Comparison of ENCODE assay signal across 1 cellular context in the genomic region with DNA sequence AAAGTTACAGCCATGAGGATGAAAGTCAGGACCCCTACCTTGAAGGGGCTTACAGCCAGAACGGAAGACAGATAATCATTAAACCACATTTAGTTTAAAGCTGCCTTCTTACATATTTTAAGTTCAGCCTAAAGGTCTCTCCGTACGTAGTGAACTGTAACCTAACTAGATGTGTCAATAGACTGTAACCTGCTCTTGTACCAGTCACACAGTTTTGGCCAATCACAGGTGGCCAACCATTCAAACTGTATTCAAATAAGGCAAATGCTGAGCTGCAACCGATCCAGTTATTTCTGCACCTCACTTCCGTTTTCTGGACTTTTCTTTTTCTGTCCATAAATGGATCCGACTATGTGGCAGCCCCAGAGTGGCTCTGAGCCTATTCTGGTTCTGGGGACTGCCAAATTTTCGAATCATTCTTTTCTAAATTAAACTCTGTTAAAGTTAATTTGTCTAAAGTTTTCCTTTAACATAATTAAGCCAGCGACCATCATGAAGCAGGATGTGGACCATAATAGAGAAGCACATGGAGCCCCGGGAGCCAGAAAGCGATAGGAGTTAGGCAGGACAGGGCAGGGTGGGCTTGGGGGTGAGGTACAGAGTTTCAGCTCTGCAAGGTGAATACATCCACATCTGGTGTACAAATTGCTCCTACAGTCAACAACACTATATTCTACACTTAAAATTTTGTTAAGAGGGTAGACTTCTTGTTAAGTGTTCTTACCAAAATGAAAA.
TF ChIP-seq lines count a peak whose summit lies in the region.

No MANE protein-coding gene starts in this region.

TF ChIP-seq in A549, 52 proteins besides CTCF, POLR2A, EP300 and RAD21 (continued from another document):
- TF ChIP-seq, protein P1, sequence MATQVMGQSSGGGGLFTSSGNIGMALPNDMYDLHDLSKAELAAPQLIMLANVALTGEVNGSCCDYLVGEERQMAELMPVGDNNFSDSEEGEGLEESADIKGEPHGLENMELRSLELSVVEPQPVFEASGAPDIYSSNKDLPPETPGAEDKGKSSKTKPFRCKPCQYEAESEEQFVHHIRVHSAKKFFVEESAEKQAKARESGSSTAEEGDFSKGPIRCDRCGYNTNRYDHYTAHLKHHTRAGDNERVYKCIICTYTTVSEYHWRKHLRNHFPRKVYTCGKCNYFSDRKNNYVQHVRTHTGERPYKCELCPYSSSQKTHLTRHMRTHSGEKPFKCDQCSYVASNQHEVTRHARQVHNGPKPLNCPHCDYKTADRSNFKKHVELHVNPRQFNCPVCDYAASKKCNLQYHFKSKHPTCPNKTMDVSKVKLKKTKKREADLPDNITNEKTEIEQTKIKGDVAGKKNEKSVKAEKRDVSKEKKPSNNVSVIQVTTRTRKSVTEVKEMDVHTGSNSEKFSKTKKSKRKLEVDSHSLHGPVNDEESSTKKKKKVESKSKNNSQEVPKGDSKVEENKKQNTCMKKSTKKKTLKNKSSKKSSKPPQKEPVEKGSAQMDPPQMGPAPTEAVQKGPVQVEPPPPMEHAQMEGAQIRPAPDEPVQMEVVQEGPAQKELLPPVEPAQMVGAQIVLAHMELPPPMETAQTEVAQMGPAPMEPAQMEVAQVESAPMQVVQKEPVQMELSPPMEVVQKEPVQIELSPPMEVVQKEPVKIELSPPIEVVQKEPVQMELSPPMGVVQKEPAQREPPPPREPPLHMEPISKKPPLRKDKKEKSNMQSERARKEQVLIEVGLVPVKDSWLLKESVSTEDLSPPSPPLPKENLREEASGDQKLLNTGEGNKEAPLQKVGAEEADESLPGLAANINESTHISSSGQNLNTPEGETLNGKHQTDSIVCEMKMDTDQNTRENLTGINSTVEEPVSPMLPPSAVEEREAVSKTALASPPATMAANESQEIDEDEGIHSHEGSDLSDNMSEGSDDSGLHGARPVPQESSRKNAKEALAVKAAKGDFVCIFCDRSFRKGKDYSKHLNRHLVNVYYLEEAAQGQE (IDR thresholded peaks at IDR 0.05) = no peak
- TF ChIP-seq RFX5 (IDR thresholded peaks at IDR 0.05) (no peak), FOSL2 (IDR thresholded peaks at IDR 0.05) (no peak), FOSL2 (CRISPR knock-in tag; IDR thresholded peaks at IDR 0.05) (no peak), TFCP2L1 (CRISPR knock-in tag; IDR thresholded peaks at IDR 0.05) (no peak), TP53 (CRISPR knock-in tag; IDR thresholded peaks at IDR 0.05) (no peak), NFE2L2 (conservative IDR thresholded peaks at IDR 0.05; ENCODE audit: low read length) (no peak), ZFP36 (IDR thresholded peaks at IDR 0.05; ENCODE audit: borderline replicate concordance, partially characterized antibody) (no peak), KDM1A (IDR thresholded peaks at IDR 0.05; ENCODE audit: low read depth) (no peak), ZNF302 (CRISPR knock-in tag; IDR thresholded peaks at IDR 0.05) (no peak)
- TF ChIP-seq, protein P2, sequence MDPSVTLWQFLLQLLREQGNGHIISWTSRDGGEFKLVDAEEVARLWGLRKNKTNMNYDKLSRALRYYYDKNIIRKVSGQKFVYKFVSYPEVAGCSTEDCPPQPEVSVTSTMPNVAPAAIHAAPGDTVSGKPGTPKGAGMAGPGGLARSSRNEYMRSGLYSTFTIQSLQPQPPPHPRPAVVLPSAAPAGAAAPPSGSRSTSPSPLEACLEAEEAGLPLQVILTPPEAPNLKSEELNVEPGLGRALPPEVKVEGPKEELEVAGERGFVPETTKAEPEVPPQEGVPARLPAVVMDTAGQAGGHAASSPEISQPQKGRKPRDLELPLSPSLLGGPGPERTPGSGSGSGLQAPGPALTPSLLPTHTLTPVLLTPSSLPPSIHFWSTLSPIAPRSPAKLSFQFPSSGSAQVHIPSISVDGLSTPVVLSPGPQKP (IDR thresholded peaks at IDR 0.05; ENCODE audit: low read depth, low read length) = no peak
TF ChIP-seq in A549: peak in this region for 0.
